In genomic region chr4:91754716-91755115, GRCh38 we compare ENCODE assay signal across 12 cellular contexts.
A peak's percentile ranks its signal among the peaks of the same experiment; 100 is the strongest.
DNase-seq lines count a peak whose midpoint lies in the region; ATAC-seq, FAIRE-seq and TF ChIP-seq lines count a peak whose summit lies in the region.
"Had no signal": no experiment of that assay in that cellular context is flagged by ENCODE, and none has a peak within 500 bp of the region (broad histone marks: within the 10 kb centered on the region; RNA-seq: fewer than 3 reads in every experiment).

No MANE protein-coding gene starts in this region.

- H3K9me3 Mint-ChIP-seq in Calu3 (ENCODE audit: low read depth, unreplicated experiment): no peaks in the 10 kb centered on the region

- H3K4me1 Mint-ChIP-seq in Calu3 (ENCODE audit: low read depth, unreplicated experiment): peaks cover 8% of the 10 kb centered on the region
- H3K4me1 Mint-ChIP-seq: CD4-positive, CD25-positive, alpha-beta regulatory T cell had no signal

- intact Hi-C loops in Calu3 (cut with micrococcal nuclease; ENCODE audit: unreplicated experiment): no loop called here

- ATAC-seq in HG02852 (IDR thresholded peaks at IDR 0.05; ENCODE audit: unreplicated experiment): no peak
- ATAC-seq: K562 had no signal

- no TSS peak for BruUV-seq in Calu3 (replicated peaks; lab: Mats Ljungman, UMichigan)

- in situ Hi-C loops in astrocyte of the cerebellum (cut with HindIII; ENCODE audit: low sequenced_read_pairs): no loop called here

- H3K27ac Mint-ChIP-seq in Calu3 (ENCODE audit: unreplicated experiment): no peak overlapping the region
- H3K27ac Mint-ChIP-seq: CD4-positive, CD25-positive, alpha-beta regulatory T cell; HFFc6 had no signal

- CTCF ChIA-PET in Calu3 (lab: Charles Lee): no interaction called here

- no peak for TF ChIP-seq CTCF in astrocyte of the cerebellum (IDR thresholded peaks at IDR 0.05; ENCODE audit: low read depth, low read length, missing control alignments)
- TF ChIP-seq CTCF in fibroblast of villous mesenchyme (IDR thresholded peaks at IDR 0.05; ENCODE audit: insufficient read depth, low read depth, low read length): no peak
- TF ChIP-seq CTCF in Calu3 (IDR thresholded peaks at IDR 0.05; ENCODE audit: unreplicated experiment): no peak

- H3K36me3 Mint-ChIP-seq in Calu3 (ENCODE audit: insufficient read depth, unreplicated experiment): no peaks in the 10 kb centered on the region
- H3K36me3 Mint-ChIP-seq: CD4-positive, CD25-positive, alpha-beta regulatory T cell had no signal

- peak; percentile 78 for FAIRE-seq in RCC 7860 (lab: Jason Lieb, UNC)
- FAIRE-seq: K562 had no signal

- no peak overlapping the region for H3K4me3 Mint-ChIP-seq in Calu3 (ENCODE audit: low read depth, unreplicated experiment)
- H3K4me3 Mint-ChIP-seq: CD4-positive, CD25-positive, alpha-beta regulatory T cell; HFFc6 had no signal

- H3K4me3 ChIP-seq in astrocyte of the cerebellum (ENCODE audit: low read depth, low read length) (no peak overlapping the region), fibroblast of villous mesenchyme (ENCODE audit: low read depth, low read length) (no peak overlapping the region)
- H3K4me3 ChIP-seq: BLaER1 treated with 17β-estradiol and CSF1 and Interleukin-3, amounts not matched to agents 10 nM and 100 nM; HAP-1; K562 had no signal

- DNase-seq in RCC 7860 (ENCODE audit: low spot score) (no peak), astrocyte of the cerebellum (ENCODE audit: low read depth) (peak; percentile 41), fibroblast of villous mesenchyme (ENCODE audit: low read depth) (peak; percentile 1), NCI-H69 (lab: John Stamatoyannopoulos, UW) (no peak), Calu3 (no peak)
- DNase-seq: CD4-positive, CD25-positive, alpha-beta regulatory T cell; DMS 273 treated with DMSO at 0.1 percent for 48 hours; HFFc6 had no signal

- H3K27me3 Mint-ChIP-seq in Calu3 (ENCODE audit: unreplicated experiment): no peaks in the 10 kb centered on the region
- H3K27me3 Mint-ChIP-seq: CD4-positive, CD25-positive, alpha-beta regulatory T cell had no signal

Comparison
In these comparisons a context has a peak if more than half of its experiments do, and no peak if none do; other contexts are left out.
1. DNase-seq: peak in astrocyte of the cerebellum (single experiment) and fibroblast of villous mesenchyme (single experiment); none in RCC 7860 (single experiment), NCI-H69 (single experiment) and Calu3 (single experiment).